Comparison of ENCODE assay signal across 1 cellular context in the genomic region with DNA sequence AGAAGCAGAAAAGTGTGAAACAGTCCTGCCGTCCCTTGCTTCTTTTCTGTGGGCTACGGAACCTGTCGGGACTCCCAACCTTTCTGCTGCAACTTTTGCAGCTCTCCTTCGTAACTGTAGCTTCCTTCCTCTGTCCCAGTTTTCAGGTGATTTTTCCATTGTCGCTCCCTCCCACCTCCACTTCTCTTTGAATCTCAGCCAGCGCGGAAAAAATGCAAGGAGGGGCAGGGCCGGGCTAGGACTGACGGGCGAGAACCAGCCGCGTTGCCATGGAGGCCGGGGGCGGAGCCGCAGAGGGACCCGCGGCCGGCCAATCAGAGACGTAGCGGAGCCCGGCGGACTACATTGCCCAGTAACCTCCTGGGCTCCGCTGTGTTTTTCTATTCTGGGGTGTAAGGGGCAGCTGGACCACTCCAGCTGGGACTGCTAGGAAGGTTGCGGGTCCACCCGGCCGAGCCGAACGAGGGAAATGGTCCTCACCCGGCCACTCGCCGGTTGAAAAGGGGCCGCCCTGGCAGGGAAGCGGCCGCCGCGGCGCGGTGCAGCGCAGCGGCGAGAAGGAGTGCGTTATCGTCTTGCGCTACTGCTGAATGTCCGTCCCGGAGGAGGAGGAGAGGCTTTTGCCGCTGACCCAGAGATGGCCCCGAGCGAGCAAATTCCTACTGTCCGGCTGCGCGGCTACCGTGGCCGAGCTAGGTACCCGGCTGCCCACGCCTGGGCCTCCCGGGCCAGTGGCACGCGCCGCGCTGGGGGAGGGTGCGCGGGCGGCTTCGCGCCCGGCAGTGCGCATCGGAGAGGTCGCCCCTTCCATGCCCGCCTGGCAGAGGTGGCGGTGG.
TF ChIP-seq lines count a peak whose summit lies in the region.

A gene with protein sequence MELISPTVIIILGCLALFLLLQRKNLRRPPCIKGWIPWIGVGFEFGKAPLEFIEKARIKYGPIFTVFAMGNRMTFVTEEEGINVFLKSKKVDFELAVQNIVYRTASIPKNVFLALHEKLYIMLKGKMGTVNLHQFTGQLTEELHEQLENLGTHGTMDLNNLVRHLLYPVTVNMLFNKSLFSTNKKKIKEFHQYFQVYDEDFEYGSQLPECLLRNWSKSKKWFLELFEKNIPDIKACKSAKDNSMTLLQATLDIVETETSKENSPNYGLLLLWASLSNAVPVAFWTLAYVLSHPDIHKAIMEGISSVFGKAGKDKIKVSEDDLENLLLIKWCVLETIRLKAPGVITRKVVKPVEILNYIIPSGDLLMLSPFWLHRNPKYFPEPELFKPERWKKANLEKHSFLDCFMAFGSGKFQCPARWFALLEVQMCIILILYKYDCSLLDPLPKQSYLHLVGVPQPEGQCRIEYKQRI (minus strand): TSS at position 216 of the 836 bp plus-strand sequence. CDS start 236 bp downstream, outside the sequence.
Gene SLC25A27 (plus strand): TSS at position 373 of the 836 bp plus-strand sequence. CDS start 218 bp downstream, at position 591.

TF ChIP-seq in HepG2, 621 proteins besides CTCF, POLR2A, EP300 and RAD21 (continued from another document and continues in another):
- TF ChIP-seq HMGXB4 (CRISPR knock-in tag; IDR thresholded peaks at IDR 0.05; ENCODE audit: borderline replicate concordance in 1 of 2, low read depth in 1 of 2) (no peak), CCDC6 (CRISPR knock-in tag; IDR thresholded peaks at IDR 0.05) (peak; percentile 44; the same call in 1 of the 2 replicates), TCF7 (IDR thresholded peaks at IDR 0.05; ENCODE audit: low read depth) (no peak), PITX1 (CRISPR knock-in tag; IDR thresholded peaks at IDR 0.05) (0 out of 2 replicates have a peak, but pooled peaks have one; percentile 25), CREM (IDR thresholded peaks at IDR 0.05) (no peak), CREM (CRISPR knock-in tag; IDR thresholded peaks at IDR 0.05) (no peak), TBL1XR1 (IDR thresholded peaks at IDR 0.05; ENCODE audit: borderline replicate concordance, low read length, partially characterized antibody) (no peak), RFXAP (CRISPR knock-in tag; IDR thresholded peaks at IDR 0.05; ENCODE audit: borderline replicate concordance) (peak; percentile 41; the same call in 1 of the 2 replicates), AGO2 (optimal IDR thresholded peaks at IDR 0.05; ENCODE audit: low read depth, low read length) (no peak), CENPX (CRISPR knock-in tag; IDR thresholded peaks at IDR 0.05) (no peak), GABPB1 (CRISPR knock-in tag; IDR thresholded peaks at IDR 0.05) (peak; percentile 82), ZNF598 (CRISPR knock-in tag; IDR thresholded peaks at IDR 0.05; ENCODE audit: borderline replicate concordance) (peak; percentile 85; the same call in 1 of the 2 replicates), RFX3 (CRISPR knock-in tag; IDR thresholded peaks at IDR 0.05) (peak; percentile 91), ZNF432 (CRISPR knock-in tag; IDR thresholded peaks at IDR 0.05; ENCODE audit: borderline replicate concordance) (no peak), ZMAT5 (CRISPR knock-in tag; IDR thresholded peaks at IDR 0.05; ENCODE audit: borderline replicate concordance, low read depth) (no peak), NFE2L1 (CRISPR knock-in tag; IDR thresholded peaks at IDR 0.05; ENCODE audit: borderline replicate concordance) (no peak), ZNF674 (CRISPR knock-in tag; IDR thresholded peaks at IDR 0.05; ENCODE audit: low read depth) (no peak), ZNF230 (CRISPR knock-in tag; IDR thresholded peaks at IDR 0.05) (no peak), ZNF687 (CRISPR knock-in tag; IDR thresholded peaks at IDR 0.05) (peak; percentile 83), ASH2L (IDR thresholded peaks at IDR 0.05; ENCODE audit: insufficient read length, low read depth, low read length) (no peak), ZNF281 (CRISPR knock-in tag; IDR thresholded peaks at IDR 0.05; ENCODE audit: borderline replicate concordance) (no peak)
- TF ChIP-seq, protein P1, sequence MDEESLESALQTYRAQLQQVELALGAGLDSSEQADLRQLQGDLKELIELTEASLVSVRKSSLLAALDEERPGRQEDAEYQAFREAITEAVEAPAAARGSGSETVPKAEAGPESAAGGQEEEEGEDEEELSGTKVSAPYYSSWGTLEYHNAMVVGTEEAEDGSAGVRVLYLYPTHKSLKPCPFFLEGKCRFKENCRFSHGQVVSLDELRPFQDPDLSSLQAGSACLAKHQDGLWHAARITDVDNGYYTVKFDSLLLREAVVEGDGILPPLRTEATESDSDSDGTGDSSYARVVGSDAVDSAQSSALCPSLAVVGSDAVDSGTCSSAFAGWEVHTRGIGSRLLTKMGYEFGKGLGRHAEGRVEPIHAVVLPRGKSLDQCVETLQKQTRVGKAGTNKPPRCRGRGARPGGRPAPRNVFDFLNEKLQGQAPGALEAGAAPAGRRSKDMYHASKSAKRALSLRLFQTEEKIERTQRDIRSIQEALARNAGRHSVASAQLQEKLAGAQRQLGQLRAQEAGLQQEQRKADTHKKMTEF (CRISPR knock-in tag; IDR thresholded peaks at IDR 0.05): peak; percentile 68; the same call in 1 of the 2 replicates
- TF ChIP-seq, protein P2, sequence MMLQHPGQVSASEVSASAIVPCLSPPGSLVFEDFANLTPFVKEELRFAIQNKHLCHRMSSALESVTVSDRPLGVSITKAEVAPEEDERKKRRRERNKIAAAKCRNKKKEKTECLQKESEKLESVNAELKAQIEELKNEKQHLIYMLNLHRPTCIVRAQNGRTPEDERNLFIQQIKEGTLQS (CRISPR knock-in tag; IDR thresholded peaks at IDR 0.05): no peak
- TF ChIP-seq, protein P3, sequence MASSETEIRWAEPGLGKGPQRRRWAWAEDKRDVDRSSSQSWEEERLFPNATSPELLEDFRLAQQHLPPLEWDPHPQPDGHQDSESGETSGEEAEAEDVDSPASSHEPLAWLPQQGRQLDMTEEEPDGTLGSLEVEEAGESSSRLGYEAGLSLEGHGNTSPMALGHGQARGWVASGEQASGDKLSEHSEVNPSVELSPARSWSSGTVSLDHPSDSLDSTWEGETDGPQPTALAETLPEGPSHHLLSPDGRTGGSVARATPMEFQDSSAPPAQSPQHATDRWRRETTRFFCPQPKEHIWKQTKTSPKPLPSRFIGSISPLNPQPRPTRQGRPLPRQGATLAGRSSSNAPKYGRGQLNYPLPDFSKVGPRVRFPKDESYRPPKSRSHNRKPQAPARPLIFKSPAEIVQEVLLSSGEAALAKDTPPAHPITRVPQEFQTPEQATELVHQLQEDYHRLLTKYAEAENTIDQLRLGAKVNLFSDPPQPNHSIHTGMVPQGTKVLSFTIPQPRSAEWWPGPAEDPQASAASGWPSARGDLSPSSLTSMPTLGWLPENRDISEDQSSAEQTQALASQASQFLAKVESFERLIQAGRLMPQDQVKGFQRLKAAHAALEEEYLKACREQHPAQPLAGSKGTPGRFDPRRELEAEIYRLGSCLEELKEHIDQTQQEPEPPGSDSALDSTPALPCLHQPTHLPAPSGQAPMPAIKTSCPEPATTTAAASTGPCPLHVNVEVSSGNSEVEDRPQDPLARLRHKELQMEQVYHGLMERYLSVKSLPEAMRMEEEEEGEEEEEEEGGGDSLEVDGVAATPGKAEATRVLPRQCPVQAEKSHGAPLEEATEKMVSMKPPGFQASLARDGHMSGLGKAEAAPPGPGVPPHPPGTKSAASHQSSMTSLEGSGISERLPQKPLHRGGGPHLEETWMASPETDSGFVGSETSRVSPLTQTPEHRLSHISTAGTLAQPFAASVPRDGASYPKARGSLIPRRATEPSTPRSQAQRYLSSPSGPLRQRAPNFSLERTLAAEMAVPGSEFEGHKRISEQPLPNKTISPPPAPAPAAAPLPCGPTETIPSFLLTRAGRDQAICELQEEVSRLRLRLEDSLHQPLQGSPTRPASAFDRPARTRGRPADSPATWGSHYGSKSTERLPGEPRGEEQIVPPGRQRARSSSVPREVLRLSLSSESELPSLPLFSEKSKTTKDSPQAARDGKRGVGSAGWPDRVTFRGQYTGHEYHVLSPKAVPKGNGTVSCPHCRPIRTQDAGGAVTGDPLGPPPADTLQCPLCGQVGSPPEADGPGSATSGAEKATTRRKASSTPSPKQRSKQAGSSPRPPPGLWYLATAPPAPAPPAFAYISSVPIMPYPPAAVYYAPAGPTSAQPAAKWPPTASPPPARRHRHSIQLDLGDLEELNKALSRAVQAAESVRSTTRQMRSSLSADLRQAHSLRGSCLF (CRISPR knock-in tag; IDR thresholded peaks at IDR 0.05; ENCODE audit: borderline replicate concordance): no peak
- TF ChIP-seq, protein P4, sequence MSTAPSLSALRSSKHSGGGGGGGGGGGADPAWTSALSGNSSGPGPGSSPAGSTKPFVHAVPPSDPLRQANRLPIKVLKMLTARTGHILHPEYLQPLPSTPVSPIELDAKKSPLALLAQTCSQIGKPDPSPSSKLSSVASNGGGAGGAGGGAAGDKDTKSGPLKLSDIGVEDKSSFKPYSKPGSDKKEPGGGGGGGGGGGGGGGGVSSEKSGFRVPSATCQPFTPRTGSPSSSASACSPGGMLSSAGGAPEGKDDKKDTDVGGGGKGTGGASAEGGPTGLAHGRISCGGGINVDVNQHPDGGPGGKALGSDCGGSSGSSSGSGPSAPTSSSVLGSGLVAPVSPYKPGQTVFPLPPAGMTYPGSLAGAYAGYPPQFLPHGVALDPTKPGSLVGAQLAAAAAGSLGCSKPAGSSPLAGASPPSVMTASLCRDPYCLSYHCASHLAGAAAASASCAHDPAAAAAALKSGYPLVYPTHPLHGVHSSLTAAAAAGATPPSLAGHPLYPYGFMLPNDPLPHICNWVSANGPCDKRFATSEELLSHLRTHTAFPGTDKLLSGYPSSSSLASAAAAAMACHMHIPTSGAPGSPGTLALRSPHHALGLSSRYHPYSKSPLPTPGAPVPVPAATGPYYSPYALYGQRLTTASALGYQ (CRISPR knock-in tag; IDR thresholded peaks at IDR 0.05): no peak
- TF ChIP-seq, protein P5, sequence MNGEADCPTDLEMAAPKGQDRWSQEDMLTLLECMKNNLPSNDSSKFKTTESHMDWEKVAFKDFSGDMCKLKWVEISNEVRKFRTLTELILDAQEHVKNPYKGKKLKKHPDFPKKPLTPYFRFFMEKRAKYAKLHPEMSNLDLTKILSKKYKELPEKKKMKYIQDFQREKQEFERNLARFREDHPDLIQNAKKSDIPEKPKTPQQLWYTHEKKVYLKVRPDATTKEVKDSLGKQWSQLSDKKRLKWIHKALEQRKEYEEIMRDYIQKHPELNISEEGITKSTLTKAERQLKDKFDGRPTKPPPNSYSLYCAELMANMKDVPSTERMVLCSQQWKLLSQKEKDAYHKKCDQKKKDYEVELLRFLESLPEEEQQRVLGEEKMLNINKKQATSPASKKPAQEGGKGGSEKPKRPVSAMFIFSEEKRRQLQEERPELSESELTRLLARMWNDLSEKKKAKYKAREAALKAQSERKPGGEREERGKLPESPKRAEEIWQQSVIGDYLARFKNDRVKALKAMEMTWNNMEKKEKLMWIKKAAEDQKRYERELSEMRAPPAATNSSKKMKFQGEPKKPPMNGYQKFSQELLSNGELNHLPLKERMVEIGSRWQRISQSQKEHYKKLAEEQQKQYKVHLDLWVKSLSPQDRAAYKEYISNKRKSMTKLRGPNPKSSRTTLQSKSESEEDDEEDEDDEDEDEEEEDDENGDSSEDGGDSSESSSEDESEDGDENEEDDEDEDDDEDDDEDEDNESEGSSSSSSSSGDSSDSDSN (CRISPR knock-in tag; IDR thresholded peaks at IDR 0.05): peak; percentile 58; the same call in 1 of the 2 replicates
